10 cellular contexts compared by ENCODE assay signal in the genomic region with DNA sequence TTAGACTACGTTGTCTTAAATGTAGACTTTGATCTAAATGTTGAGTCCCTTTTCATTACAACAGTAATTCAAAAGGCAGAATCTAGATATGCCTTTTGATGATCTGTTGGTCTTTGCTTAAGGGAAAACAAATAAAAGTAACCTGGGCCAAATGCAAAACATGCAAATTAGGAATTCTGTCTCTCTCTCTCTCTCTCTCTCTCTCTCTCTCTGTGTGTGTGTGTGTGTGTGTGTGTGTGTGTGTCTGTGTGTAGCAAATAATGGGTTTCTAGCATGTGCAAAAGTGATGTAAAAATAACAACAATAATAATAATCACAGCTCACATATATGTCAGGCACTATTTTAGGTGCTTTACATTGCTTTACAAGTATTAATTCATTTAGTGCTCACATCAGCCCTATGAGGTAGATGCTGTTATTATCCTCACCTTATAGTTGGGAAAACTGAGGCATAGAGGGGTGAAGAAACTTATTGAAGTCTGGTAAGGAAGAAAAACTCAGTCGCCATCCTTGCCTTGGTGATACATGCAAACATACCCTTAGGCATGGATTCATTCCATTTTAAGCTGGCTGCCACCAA.
DNase-seq lines count a peak whose midpoint lies in the region; ATAC-seq and TF ChIP-seq lines count a peak whose summit lies in the region.
"Had no signal": no experiment of that assay in that cellular context is flagged by ENCODE, and none has a peak within 500 bp of the region (broad histone marks: within the 10 kb centered on the region; RNA-seq: fewer than 3 reads in every experiment).

No MANE protein-coding gene starts in this region.

- ATAC-seq in activated B cell treated with CpG ODN at 0.5 μM for 24 hours (ENCODE audit: low read depth) (no peak), memory B cell (ENCODE audit: low read depth) (no peak), HG02885 (IDR thresholded peaks at IDR 0.05; ENCODE audit: poor library complexity, unreplicated experiment) (no peak), GM21447 (IDR thresholded peaks at IDR 0.05; ENCODE audit: unreplicated experiment) (no peak)

- H3K27me3 ChIP-seq in H9 (ENCODE audit: insufficient read depth, low read length) = no peaks in the 10 kb centered on the region
- H3K27me3 ChIP-seq: MG63 had no signal

- intact Hi-C loops in activated B cell treated with CpG ODN at 0.5 μM for 24 hours (cut with micrococcal nuclease) = loop anchor here (5.0 kb wide), 2 partner anchors 162 to 163 kb away; a partner anchor contains a TSS

- H3K18ac ChIP-seq in H9 (ENCODE audit: insufficient read length, low read depth, low read length) = no peak overlapping the region

- DNase-seq in H9 (no peak), activated B cell treated with CpG ODN at 0.5 μM for 24 hours (no peak), memory B cell (ENCODE audit: low spot score in 2 of 2) (no peak), G401 (ENCODE audit: low spot score) (no peak), HK-2 (ENCODE audit: unreplicated experiment) (no peak)
- DNase-seq: MG63 had no signal

- POLR2A ChIA-PET in activated B cell treated with CpG ODN at 0.5 μM for 24 hours (lab: Charles Lee) = interaction anchor here (0.6 to 1.2 kb wide), 10 partner anchors 14 to 212 kb away, joined by 3 to 5 read pairs (median 3); no protein-coding TSS in a partner anchor

- H3K9me3 Mint-ChIP-seq in H9 (no peaks in the 10 kb centered on the region), activated B cell treated with CpG ODN at 0.5 μM for 24 hours (no peaks in the 10 kb centered on the region), memory B cell (no peaks in the 10 kb centered on the region)

- peak overlapping the region; percentile 10 for H4K5ac ChIP-seq in H9 (ENCODE audit: insufficient read length, low read depth, low read length)

- no peak overlapping the region for H3K4ac ChIP-seq in H9 (ENCODE audit: low read depth, low read length)

- no peaks in the 10 kb centered on the region for H4K20me1 ChIP-seq in H9 (ENCODE audit: control insufficient read depth, insufficient read depth, insufficient read length)

- WGBS in H9 (ENCODE audit: extremely low coverage, insufficient read length, low lambda C conversion rate) = no CpG with 5 or more reads among the region's 2 CpGs

- no peak overlapping the region for H2AFZ ChIP-seq in H9 (ENCODE audit: low read length)

- H3K36me3 Mint-ChIP-seq in H9 (ENCODE audit: insufficient read depth in 1 of 3, low read depth in 3 of 3) (no peaks in the 10 kb centered on the region), activated B cell treated with CpG ODN at 0.5 μM for 24 hours (ENCODE audit: low read depth) (no peaks in the 10 kb centered on the region), memory B cell (no peaks in the 10 kb centered on the region)

- H3K79me1 ChIP-seq in H9 (ENCODE audit: insufficient read depth, low read depth, low read length, poor library complexity, severe bottlenecking) = no peaks in the 10 kb centered on the region

- no peak overlapping the region for H3K56ac ChIP-seq in H9 (ENCODE audit: insufficient read length, low read depth, low read length)

- H3K27ac ChIP-seq in 22Rv1 (peak overlapping the region; percentile 81), H9 (ENCODE audit: insufficient read length, low read depth, low read length) (peak overlapping the region; percentile 93)

- H3K4me2 ChIP-seq in H9 (ENCODE audit: insufficient read depth, insufficient read length, low read length) = peak overlapping the region; percentile 58

- H2AK5ac ChIP-seq in H9 (ENCODE audit: insufficient read length, low read length) = no peak overlapping the region

- H3K14ac ChIP-seq in H9 (ENCODE audit: insufficient read depth, low read length) = no peak overlapping the region

- TF ChIP-seq CTCF in 22Rv1 (IDR thresholded peaks at IDR 0.05) (no peak), H9 (conservative IDR thresholded peaks at IDR 0.05) (no peak), activated B cell treated with CpG ODN at 0.5 μM for 24 hours (IDR thresholded peaks at IDR 0.05) (no peak)

- H3K4me1 Mint-ChIP-seq in H9 (peaks cover 57 to 59% of the 10 kb centered on the region in 2 experiments), activated B cell treated with CpG ODN at 0.5 μM for 24 hours (peaks cover 64% of the 10 kb centered on the region), memory B cell (peaks cover 27% of the 10 kb centered on the region)

- H3K23me2 ChIP-seq in H9 (ENCODE audit: insufficient read length, low read depth, low read length, poor library complexity, severe bottlenecking) = no peaks in the 10 kb centered on the region

- H3K79me2 ChIP-seq in H9 (ENCODE audit: insufficient read depth, low read length) = no peaks in the 10 kb centered on the region
- H3K79me2 ChIP-seq: parathyroid adenoma had no signal

- H2BK12ac ChIP-seq in H9 (ENCODE audit: insufficient read length, low read depth, low read length) = no peak overlapping the region

- in situ Hi-C loops in G401 (cut with HindIII; ENCODE audit: low sequenced_read_pairs) = loop anchor here (5.0 to 10.0 kb wide), 2 partner anchors 97 to 169 kb away; no protein-coding TSS in a partner anchor

- H3K27me3 Mint-ChIP-seq in H9 (ENCODE audit: low read depth) (no peaks in the 10 kb centered on the region), activated B cell treated with CpG ODN at 0.5 μM for 24 hours (no peaks in the 10 kb centered on the region), memory B cell (no peaks in the 10 kb centered on the region)

- no peak overlapping the region for H4K8ac ChIP-seq in H9 (replicated peaks; ENCODE audit: insufficient read length, low read depth, low read length)

- H3K4me1 ChIP-seq in H9 (ENCODE audit: insufficient read depth, low read length) = peaks cover 18% of the 10 kb centered on the region; the same call in 1 of the 2 replicates

- H3K9ac ChIP-seq in H9 (ENCODE audit: extremely low read depth, insufficient read length, low read length) = no peak overlapping the region
- H3K9ac ChIP-seq: parathyroid adenoma had no signal

- H3T11ph ChIP-seq in H9 (ENCODE audit: low read length) = no peak overlapping the region

- H2BK120ac ChIP-seq in H9 (ENCODE audit: low read depth, low read length, poor library complexity, severe bottlenecking) = no peak overlapping the region

- CTCF ChIA-PET in activated B cell treated with CpG ODN at 0.5 μM for 24 hours (lab: Charles Lee) = no interaction called here

- no peak overlapping the region for H2BK15ac ChIP-seq in H9 (ENCODE audit: low read depth, low read length)

- no peak overlapping the region for H2BK20ac ChIP-seq in H9 (ENCODE audit: low read depth, low read length, poor library complexity, severe bottlenecking)

- no peak overlapping the region for H2BK5ac ChIP-seq in H9 (ENCODE audit: insufficient read length, low read length)

- no peaks in the 10 kb centered on the region for H3K9me3 ChIP-seq in H9 (ENCODE audit: control insufficient read depth, low read depth, low read length)
- H3K9me3 ChIP-seq: MG63 had no signal

- H3K23ac ChIP-seq in H9 (ENCODE audit: insufficient read length, low read depth, low read length) = no peak overlapping the region

- no peak overlapping the region for H4K91ac ChIP-seq in H9 (ENCODE audit: insufficient read length, low read depth, low read length)

- H3K4me3 Mint-ChIP-seq in H9 (no peak overlapping the region), activated B cell treated with CpG ODN at 0.5 μM for 24 hours (no peak overlapping the region), memory B cell (peak overlapping the region; percentile 15)

- peak overlapping the region in 2 of 3 experiments; percentile 78 to 99; a peak in 6 of 7 replicates for H3K27ac Mint-ChIP-seq in H9
- H3K27ac Mint-ChIP-seq in activated B cell treated with CpG ODN at 0.5 μM for 24 hours = peak overlapping the region; percentile 95
- peak overlapping the region; percentile 96 for H3K27ac Mint-ChIP-seq in memory B cell
